In the genomic region with DNA sequence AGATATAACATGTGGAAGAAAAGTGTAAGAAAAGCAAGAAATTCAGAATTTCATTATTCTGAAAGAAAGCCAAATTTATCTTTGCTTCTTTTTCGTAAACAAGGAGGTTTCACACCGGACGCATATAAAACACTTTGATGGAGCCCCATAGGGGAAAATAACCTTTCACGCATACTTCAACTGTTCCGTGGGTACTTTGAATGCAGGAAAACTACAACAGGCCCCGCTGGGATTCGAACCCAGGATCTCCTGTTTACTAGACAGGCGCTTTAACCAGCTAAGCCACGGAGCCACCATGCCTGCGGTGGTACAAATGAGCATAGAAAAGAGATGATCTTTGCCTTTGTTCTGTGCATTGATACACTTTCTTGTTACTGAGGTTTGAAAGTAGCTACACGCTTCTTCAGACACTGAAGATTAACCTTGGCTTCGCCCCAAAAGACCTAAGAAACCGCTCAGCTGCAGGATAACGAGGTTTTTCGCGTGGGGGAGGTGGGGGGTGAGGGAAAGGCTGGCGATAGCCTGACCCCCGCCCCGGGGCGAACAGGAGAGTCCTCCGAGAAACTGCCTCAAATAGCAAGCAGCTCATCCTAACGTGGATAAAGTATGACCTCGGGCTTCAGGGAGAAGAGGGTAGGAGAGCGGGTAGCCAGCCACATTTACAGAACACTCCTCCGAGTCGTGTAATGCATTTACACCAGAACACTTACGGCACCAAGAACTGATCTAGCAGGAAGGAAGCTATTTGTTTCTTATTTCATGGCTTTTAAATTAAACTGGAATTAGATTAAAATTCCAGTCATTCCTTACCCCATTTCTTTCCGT, we compare ENCODE assay signal across 7 cellular contexts. TPM values are rescaled to one million over a fixed set of nuclear protein-coding genes. Genes with fewer than 3 reads are reported as not detected.
A peak's percentile ranks its signal among the peaks of the same experiment; 100 is the strongest.
DNase-seq lines count a peak whose midpoint lies in the region; ATAC-seq and TF ChIP-seq lines count a peak whose summit lies in the region.

No MANE protein-coding gene starts in this region.

- H3K9me3 ChIP-seq in MM.1S (replicated peaks; ENCODE audit: insufficient read depth, low read length) (no peaks in the 10 kb centered on the region), neural cell (ENCODE audit: low read length) (no peaks in the 10 kb centered on the region)

- TF ChIP-seq EP300 in neural cell (conservative IDR thresholded peaks at IDR 0.05; ENCODE audit: poor library complexity, severe bottlenecking): peak; percentile 45

- H3K4me2 ChIP-seq in MM.1S (ENCODE audit: low read depth, low read length) (peak overlapping the region; percentile 65), neural cell (ENCODE audit: low read length) (peak overlapping the region; percentile 95)

- TF ChIP-seq RAD21 in neural cell (conservative IDR thresholded peaks at IDR 0.05): peak; percentile 28

- no peak for TF ChIP-seq CTCF in MM.1S (IDR thresholded peaks at IDR 0.05; ENCODE audit: low read length)
- no peak for TF ChIP-seq CTCF in fibroblast of villous mesenchyme (IDR thresholded peaks at IDR 0.05; ENCODE audit: insufficient read depth, low read depth, low read length)
- no peak for TF ChIP-seq CTCF in neural cell (IDR thresholded peaks at IDR 0.05; ENCODE audit: poor library complexity, severe bottlenecking)

- H3K9ac ChIP-seq in MM.1S (ENCODE audit: low read length) (peak overlapping the region; percentile 71), neural cell (ENCODE audit: low read length) (peak overlapping the region; percentile 79)

- H3K9me2 ChIP-seq in MM.1S (replicated peaks; ENCODE audit: insufficient read depth, low read length) (no peaks in the 10 kb centered on the region), neural cell (ENCODE audit: insufficient read depth, low read length) (no peaks in the 10 kb centered on the region)

- peak; percentile 30 for ATAC-seq in GM18867 (IDR thresholded peaks at IDR 0.05; ENCODE audit: unreplicated experiment)

- peaks cover 7% of the 10 kb centered on the region for H3K27me3 Mint-ChIP-seq in stimulated activated naive CD8-positive, alpha-beta T cell treated with anti-CD3 and anti-CD28 coated beads, Interleukin-15, Interleukin-2, amounts not matched to agents 100 ng/mL and 50 ng/mL, for 24 hours

- H3K4me1 ChIP-seq in MM.1S (ENCODE audit: low read length): peaks cover 31% of the 10 kb centered on the region

- H3K27me3 ChIP-seq in MM.1S (replicated peaks; ENCODE audit: insufficient read depth, low read length) (no peaks in the 10 kb centered on the region), neural cell (ENCODE audit: insufficient read depth, low read depth, low read length) (no peaks in the 10 kb centered on the region)

- H3K9me3 Mint-ChIP-seq in stimulated activated naive CD8-positive, alpha-beta T cell treated with anti-CD3 and anti-CD28 coated beads, Interleukin-15, Interleukin-2, amounts not matched to agents 100 ng/mL and 50 ng/mL, for 24 hours: no peaks in the 10 kb centered on the region

- H3K36me3 ChIP-seq in MM.1S (replicated peaks; ENCODE audit: insufficient read depth, low read length) (no peaks in the 10 kb centered on the region), neural cell (ENCODE audit: insufficient read depth, low read length) (no peaks in the 10 kb centered on the region)

- peak overlapping the region; percentile 84 for H3K27ac Mint-ChIP-seq in stimulated activated naive CD8-positive, alpha-beta T cell treated with anti-CD3 and anti-CD28 coated beads, Interleukin-15, Interleukin-2, amounts not matched to agents 100 ng/mL and 50 ng/mL, for 24 hours

- H3K4me3 ChIP-seq in MM.1S (ENCODE audit: low read length) (peak overlapping the region; percentile 81), fibroblast of villous mesenchyme (ENCODE audit: low read depth, low read length) (peak overlapping the region; percentile 71), neural cell (ENCODE audit: low read length) (peak overlapping the region; percentile 91)

- peaks cover 52% of the 10 kb centered on the region for H3F3A ChIP-seq in MM.1S (ENCODE audit: insufficient read depth, low read length)
- peaks cover 23% of the 10 kb centered on the region for H3F3A ChIP-seq in neural cell (ENCODE audit: insufficient read depth, low read length, poor library complexity, severe bottlenecking)

- no peaks in the 10 kb centered on the region for H4K20me1 ChIP-seq in MM.1S (ENCODE audit: insufficient read depth, low read length)
- no peaks in the 10 kb centered on the region for H4K20me1 ChIP-seq in neural cell (ENCODE audit: insufficient read depth)

- H3K27ac ChIP-seq in MM.1S (ENCODE audit: low read length): peak overlapping the region; percentile 82
- H3K27ac ChIP-seq in neural cell (ENCODE audit: low read length): peak overlapping the region; percentile 84

- H2AFZ ChIP-seq in MM.1S (ENCODE audit: low read length) (peak overlapping the region; percentile 85), neural cell (ENCODE audit: low read depth, low read length) (peak overlapping the region; percentile 69)

- H3K4me1 Mint-ChIP-seq in stimulated activated naive CD8-positive, alpha-beta T cell treated with anti-CD3 and anti-CD28 coated beads, Interleukin-15, Interleukin-2, amounts not matched to agents 100 ng/mL and 50 ng/mL, for 24 hours (ENCODE audit: low read depth): peaks cover 52% of the 10 kb centered on the region

- peaks cover 4% of the 10 kb centered on the region for H3K36me3 Mint-ChIP-seq in stimulated activated naive CD8-positive, alpha-beta T cell treated with anti-CD3 and anti-CD28 coated beads, Interleukin-15, Interleukin-2, amounts not matched to agents 100 ng/mL and 50 ng/mL, for 24 hours (ENCODE audit: low read depth)

- no peaks in the 10 kb centered on the region for H3K79me2 ChIP-seq in MM.1S (ENCODE audit: low read length)
- no peaks in the 10 kb centered on the region for H3K79me2 ChIP-seq in neural cell (replicated peaks; ENCODE audit: insufficient read depth, low read length)

- DNase-seq in MM.1S: peak; percentile 90
- peak; percentile 64 to 84 for DNase-seq in SHP77 (lab: John Stamatoyannopoulos, UW)
- DNase-seq in activated effector memory CD4-positive, alpha-beta T cell treated with Interleukin-2 at 50 U/mL for 16 hours: peak; percentile 81
- peak; percentile 90 for DNase-seq in fibroblast of villous mesenchyme (ENCODE audit: low read depth)

- peak overlapping the region; percentile 93 for H3K4me3 Mint-ChIP-seq in stimulated activated naive CD8-positive, alpha-beta T cell treated with anti-CD3 and anti-CD28 coated beads, Interleukin-15, Interleukin-2, amounts not matched to agents 100 ng/mL and 50 ng/mL, for 24 hours

TF ChIP-seq in neural cell, 6 proteins besides CTCF, POLR2A, EP300 and RAD21:
- peak; percentile 42 for TF ChIP-seq POLR2AphosphoS5 (IDR thresholded peaks at IDR 0.05)
- no peak for TF ChIP-seq EZH2 (IDR thresholded peaks at IDR 0.05; ENCODE audit: borderline replicate concordance, insufficient read depth, low read length, poor library complexity, severe bottlenecking)
- TF ChIP-seq SMC3 (conservative IDR thresholded peaks at IDR 0.05; ENCODE audit: poor library complexity): peak; percentile 41
- no peak for TF ChIP-seq TAF1 (IDR thresholded peaks at IDR 0.05; ENCODE audit: low read depth)
- TF ChIP-seq, protein P1, sequence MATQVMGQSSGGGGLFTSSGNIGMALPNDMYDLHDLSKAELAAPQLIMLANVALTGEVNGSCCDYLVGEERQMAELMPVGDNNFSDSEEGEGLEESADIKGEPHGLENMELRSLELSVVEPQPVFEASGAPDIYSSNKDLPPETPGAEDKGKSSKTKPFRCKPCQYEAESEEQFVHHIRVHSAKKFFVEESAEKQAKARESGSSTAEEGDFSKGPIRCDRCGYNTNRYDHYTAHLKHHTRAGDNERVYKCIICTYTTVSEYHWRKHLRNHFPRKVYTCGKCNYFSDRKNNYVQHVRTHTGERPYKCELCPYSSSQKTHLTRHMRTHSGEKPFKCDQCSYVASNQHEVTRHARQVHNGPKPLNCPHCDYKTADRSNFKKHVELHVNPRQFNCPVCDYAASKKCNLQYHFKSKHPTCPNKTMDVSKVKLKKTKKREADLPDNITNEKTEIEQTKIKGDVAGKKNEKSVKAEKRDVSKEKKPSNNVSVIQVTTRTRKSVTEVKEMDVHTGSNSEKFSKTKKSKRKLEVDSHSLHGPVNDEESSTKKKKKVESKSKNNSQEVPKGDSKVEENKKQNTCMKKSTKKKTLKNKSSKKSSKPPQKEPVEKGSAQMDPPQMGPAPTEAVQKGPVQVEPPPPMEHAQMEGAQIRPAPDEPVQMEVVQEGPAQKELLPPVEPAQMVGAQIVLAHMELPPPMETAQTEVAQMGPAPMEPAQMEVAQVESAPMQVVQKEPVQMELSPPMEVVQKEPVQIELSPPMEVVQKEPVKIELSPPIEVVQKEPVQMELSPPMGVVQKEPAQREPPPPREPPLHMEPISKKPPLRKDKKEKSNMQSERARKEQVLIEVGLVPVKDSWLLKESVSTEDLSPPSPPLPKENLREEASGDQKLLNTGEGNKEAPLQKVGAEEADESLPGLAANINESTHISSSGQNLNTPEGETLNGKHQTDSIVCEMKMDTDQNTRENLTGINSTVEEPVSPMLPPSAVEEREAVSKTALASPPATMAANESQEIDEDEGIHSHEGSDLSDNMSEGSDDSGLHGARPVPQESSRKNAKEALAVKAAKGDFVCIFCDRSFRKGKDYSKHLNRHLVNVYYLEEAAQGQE (IDR thresholded peaks at IDR 0.05; ENCODE audit: borderline replicate concordance): peak; percentile 50
- peak; percentile 77 for TF ChIP-seq MXI1 (conservative IDR thresholded peaks at IDR 0.05; ENCODE audit: poor library complexity, severe bottlenecking)

RNA-seq across cellular contexts. Expression of a gene that starts 5.3 kb away (rescaled TPM):
- 74.1 and 85.1 TPM in 2 replicates for total RNA-seq in fibroblast of villous mesenchyme
- polyA plus RNA-seq in neural cell: 125 and 138 TPM in 2 replicates
- 92.0 and 99.3 TPM in 2 replicates for polyA minus RNA-seq in neural cell

RNA-seq across cellular contexts. Expression of a gene that starts 32.8 kb away (rescaled TPM):
- not detected in 2 replicates for total RNA-seq in fibroblast of villous mesenchyme
- not detected in 2 replicates for polyA plus RNA-seq in neural cell
- not detected in 2 replicates for polyA minus RNA-seq in neural cell

Comparison
In these comparisons a context has a peak if more than half of its experiments do, and no peak if none do; other contexts are left out.
1. Peak in every context shown above with its lines: DNase-seq, ATAC-seq, H3K4me3 ChIP-seq and H3K27ac ChIP-seq.